8 cellular contexts compared by ENCODE assay signal in genomic region chr4:78661923-78662521, GRCh38.
DNase-seq lines count a peak whose midpoint lies in the region; ATAC-seq lines count a peak whose summit lies in the region.

No MANE protein-coding gene starts in this region.

- peaks cover 50% of the 10 kb centered on the region for H3K4me1 Mint-ChIP-seq in activated T-cell treated with anti-CD3 and anti-CD28 coated beads, Interleukin-2, amount 50 U/mL, for 24 hours (ENCODE audit: low read depth)

- H3K27ac Mint-ChIP-seq in activated T-cell treated with anti-CD3 and anti-CD28 coated beads, Interleukin-2, amount 50 U/mL, for 24 hours, result no peak overlapping the region

- no peaks in the 10 kb centered on the region for H3K9me3 Mint-ChIP-seq in activated T-cell treated with anti-CD3 and anti-CD28 coated beads, Interleukin-2, amount 50 U/mL, for 24 hours

- no peaks in the 10 kb centered on the region for H3K36me3 Mint-ChIP-seq in activated T-cell treated with anti-CD3 and anti-CD28 coated beads, Interleukin-2, amount 50 U/mL, for 24 hours (ENCODE audit: low read depth)

- no peak overlapping the region for H3K4me3 Mint-ChIP-seq in activated T-cell treated with anti-CD3 and anti-CD28 coated beads, Interleukin-2, amount 50 U/mL, for 24 hours

- H3K27me3 Mint-ChIP-seq in activated T-cell treated with anti-CD3 and anti-CD28 coated beads, Interleukin-2, amount 50 U/mL, for 24 hours, result no peaks in the 10 kb centered on the region

- ATAC-seq in GM19397 (IDR thresholded peaks at IDR 0.05; ENCODE audit: unreplicated experiment) (peak; percentile 90), HG03432 (IDR thresholded peaks at IDR 0.05; ENCODE audit: unreplicated experiment) (peak; percentile 89)

- DNase-seq in DMS153 treated with DMSO at 0.1 percent for 48 hours (lab: John Stamatoyannopoulos, UW; ENCODE audit: unreplicated experiment) (peak; percentile 50), astrocyte of the hippocampus (ENCODE audit: low read depth, low spot score) (peak; percentile 42), midbrain (lab: John Stamatoyannopoulos, UW) (peak; percentile 44), activated gamma-delta T cell treated with Interleukin-2 at 50 U/mL for 16 hours (no peak), NCI-H2029 (lab: John Stamatoyannopoulos, UW) (no peak)
- no peak for DNase-seq in activated T-cell treated with anti-CD3 and anti-CD28 coated beads, Interleukin-2, amount 50 U/mL, for 24 hours

Comparison
In these comparisons a context has a peak if more than half of its experiments do, and no peak if none do; other contexts are left out.
1. DNase-seq: peak in DMS153 treated with DMSO at 0.1 percent for 48 hours (single experiment), astrocyte of the hippocampus (single experiment) and midbrain (single experiment); none in activated gamma-delta T cell treated with Interleukin-2 at 50 U/mL for 16 hours (single experiment), NCI-H2029 (single experiment) and activated T-cell treated with anti-CD3 and anti-CD28 coated beads, Interleukin-2, amount 50 U/mL, for 24 hours (single experiment).